ENCODE assay signal across 8 cellular contexts in the genomic region with DNA sequence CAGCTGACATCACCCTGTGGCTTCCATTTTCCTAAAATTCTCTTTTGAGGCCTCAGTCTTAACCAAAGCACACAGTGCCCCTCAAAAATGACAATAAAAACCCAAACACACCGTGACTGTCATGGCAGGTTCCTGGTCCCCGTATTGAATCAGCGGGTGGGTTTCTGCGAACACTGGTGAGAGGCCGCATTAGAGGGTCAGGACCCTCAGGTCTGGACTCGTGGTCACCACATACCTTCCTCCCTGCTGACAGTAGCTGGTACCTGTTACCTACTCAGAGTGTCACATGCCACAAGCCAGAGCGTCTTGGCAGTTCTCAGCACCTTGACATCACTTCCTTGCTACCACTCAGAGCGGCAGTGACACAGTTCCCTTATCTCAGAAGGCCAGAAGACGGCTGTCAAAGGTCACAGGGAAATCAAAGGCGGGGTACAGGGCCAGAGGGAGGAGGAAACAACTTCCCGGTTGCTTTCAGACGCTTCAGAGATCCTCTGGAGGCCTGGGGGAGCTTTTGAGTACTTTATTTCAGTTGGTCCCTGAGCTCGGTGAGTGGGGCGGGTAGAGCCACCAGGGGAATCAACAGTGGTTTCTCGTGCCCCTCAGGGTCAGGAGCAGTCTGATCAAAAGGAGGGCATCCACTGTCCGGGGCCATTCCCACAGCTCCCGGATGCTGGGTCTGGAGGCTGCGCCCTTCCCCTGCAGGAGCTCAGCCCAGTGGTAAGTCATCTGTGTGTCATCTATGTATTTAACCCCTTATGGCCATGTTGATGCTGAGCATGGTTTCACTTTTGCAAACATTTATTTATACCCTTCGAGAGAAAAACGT. TPM values are rescaled to one million over a fixed set of nuclear protein-coding genes. Genes with fewer than 3 reads are reported as not detected.
DNase-seq lines count a peak whose midpoint lies in the region; ATAC-seq, FAIRE-seq and TF ChIP-seq lines count a peak whose summit lies in the region.

A gene (minus strand): TSS at position 281 of the 826 bp plus-strand sequence.
A gene with protein sequence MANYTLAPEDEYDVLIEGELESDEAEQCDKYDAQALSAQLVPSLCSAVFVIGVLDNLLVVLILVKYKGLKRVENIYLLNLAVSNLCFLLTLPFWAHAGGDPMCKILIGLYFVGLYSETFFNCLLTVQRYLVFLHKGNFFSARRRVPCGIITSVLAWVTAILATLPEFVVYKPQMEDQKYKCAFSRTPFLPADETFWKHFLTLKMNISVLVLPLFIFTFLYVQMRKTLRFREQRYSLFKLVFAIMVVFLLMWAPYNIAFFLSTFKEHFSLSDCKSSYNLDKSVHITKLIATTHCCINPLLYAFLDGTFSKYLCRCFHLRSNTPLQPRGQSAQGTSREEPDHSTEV (plus strand): TSS at position 474 of the 826 bp plus-strand sequence. CDS start 821 bp downstream, outside the sequence.

- ATAC-seq in activated naive CD8-positive, alpha-beta T cell treated with anti-CD3 and anti-CD28 coated beads, Interleukin-2, amount 10 ng/mL, durations not matched to agents 7 days and 5 days (ENCODE audit: low read depth) = peak; percentile 86
- no peak for ATAC-seq in GM18868 (IDR thresholded peaks at IDR 0.05; ENCODE audit: unreplicated experiment)
- ATAC-seq in GM19035 (IDR thresholded peaks at IDR 0.05; ENCODE audit: unreplicated experiment) = no peak
- no peak for ATAC-seq in HG03571 (IDR thresholded peaks at IDR 0.05; ENCODE audit: unreplicated experiment)

- peaks cover 35% of the 10 kb centered on the region for H3K4me1 Mint-ChIP-seq in activated naive CD8-positive, alpha-beta T cell treated with anti-CD3 and anti-CD28 coated beads, Interleukin-2, amount 10 ng/mL, durations not matched to agents 7 days and 5 days

- H3K4me3 ChIP-seq in GM12865 (ENCODE audit: low read depth, low read length) = peak within 1 kb of the TSS; percentile 43

- POLR2A ChIA-PET in activated naive CD8-positive, alpha-beta T cell treated with anti-CD3 and anti-CD28 coated beads, Interleukin-2, amount 10 ng/mL, durations not matched to agents 7 days and 5 days (lab: Charles Lee) = interaction anchor here (0.7 to 4.7 kb wide), 12 partner anchors 9 to 570 kb away, joined by 3 to 30 read pairs (median 4); a partner anchor contains a TSS

- peak within 1 kb of the TSS; percentile 94 for H3K27ac Mint-ChIP-seq in activated naive CD8-positive, alpha-beta T cell treated with anti-CD3 and anti-CD28 coated beads, Interleukin-2, amount 10 ng/mL, durations not matched to agents 7 days and 5 days

- peaks cover 5% of the 10 kb centered on the region for H3K9me3 Mint-ChIP-seq in activated naive CD8-positive, alpha-beta T cell treated with anti-CD3 and anti-CD28 coated beads, Interleukin-2, amount 10 ng/mL, durations not matched to agents 7 days and 5 days

- H3K27me3 Mint-ChIP-seq in activated naive CD8-positive, alpha-beta T cell treated with anti-CD3 and anti-CD28 coated beads, Interleukin-2, amount 10 ng/mL, durations not matched to agents 7 days and 5 days = peaks cover 15% of the 10 kb centered on the region

- FAIRE-seq in RCC 7860 (lab: Jason Lieb, UNC) = no peak

- no peak for TF ChIP-seq CTCF in GM12865 (IDR thresholded peaks at IDR 0.05; ENCODE audit: insufficient read depth, low read depth, low read length, missing control alignments)

- peaks cover 18% of the 10 kb centered on the region for H3K36me3 Mint-ChIP-seq in activated naive CD8-positive, alpha-beta T cell treated with anti-CD3 and anti-CD28 coated beads, Interleukin-2, amount 10 ng/mL, durations not matched to agents 7 days and 5 days

- peak; percentile 56 for DNase-seq in GM12865 (ENCODE audit: low read depth)
- DNase-seq in RCC 7860 (ENCODE audit: low spot score) = peak; percentile 61
- peak; percentile 64 for DNase-seq in activated naive CD8-positive, alpha-beta T cell treated with anti-CD3 and anti-CD28 coated beads, Interleukin-2, amount 10 ng/mL, durations not matched to agents 7 days and 5 days
- peak; percentile 63 for DNase-seq in kidney glomerular epithelial cell (lab: John Stamatoyannopoulos, UW)
- peak; percentile 18 to 28 for DNase-seq in stimulated activated CD4-positive, alpha-beta T cell treated with anti-CD3 and anti-CD28 coated beads, Interleukin-2, amount 100 ng/mL, for 24 hours

- H3K4me3 Mint-ChIP-seq in activated naive CD8-positive, alpha-beta T cell treated with anti-CD3 and anti-CD28 coated beads, Interleukin-2, amount 10 ng/mL, durations not matched to agents 7 days and 5 days = peak within 1 kb of the TSS; percentile 89

RNA-seq across cellular contexts. Expression of the second gene that starts in this region (rescaled TPM):
- 10 to 100 TPM; 13.5 to 14.4 TPM for total RNA-seq in activated naive CD8-positive, alpha-beta T cell treated with anti-CD3 and anti-CD28 coated beads, Interleukin-2, amount 10 ng/mL, durations not matched to agents 7 days and 5 days
